In the genomic region with DNA sequence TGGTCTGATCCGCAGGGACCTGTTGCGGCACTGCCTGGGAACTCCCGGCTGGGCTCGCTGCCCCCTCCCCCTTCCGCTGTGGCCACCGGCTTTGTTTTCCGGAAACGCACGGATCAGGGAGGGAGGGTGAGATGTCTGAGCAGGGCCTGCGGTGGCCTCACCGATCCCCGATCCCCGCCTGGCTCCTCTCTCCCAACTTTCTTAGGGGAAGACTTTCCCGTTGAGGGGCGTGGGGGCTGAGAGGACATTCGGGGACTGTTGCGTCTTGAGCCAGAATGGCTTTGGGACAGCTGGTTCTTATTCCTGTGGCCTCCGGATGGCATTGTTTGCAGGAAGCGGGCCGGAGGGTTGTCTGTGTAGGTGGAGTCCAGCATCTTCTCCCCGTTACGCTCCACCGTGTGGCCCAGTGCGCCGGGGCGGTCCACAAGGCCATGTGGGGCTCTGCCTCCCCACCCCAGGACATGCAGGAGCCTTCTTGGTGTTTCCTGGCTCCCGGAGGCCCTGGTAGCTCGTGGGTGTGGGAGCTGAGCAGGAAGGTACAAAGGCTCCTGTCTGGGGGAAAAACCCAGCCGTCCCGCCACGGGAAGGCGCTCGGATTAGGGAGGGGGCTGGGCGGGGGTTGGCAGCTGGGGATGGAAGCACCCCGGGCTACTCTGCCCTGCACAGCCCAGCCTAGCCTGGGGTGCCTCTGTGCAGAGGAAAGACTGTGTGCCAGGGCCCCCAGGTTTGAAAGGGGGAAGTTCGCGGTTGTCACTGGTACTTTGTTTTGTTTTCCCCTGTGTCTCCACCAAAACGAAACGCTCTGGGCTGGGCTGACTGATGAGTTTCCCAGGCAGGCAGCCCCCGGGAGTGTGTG, we compare ENCODE assay signal across 1 cellular context.
TF ChIP-seq lines count a peak whose summit lies in the region.

No MANE protein-coding gene starts in this region.

TF ChIP-seq in HepG2, 621 proteins besides CTCF, POLR2A, EP300 and RAD21 (continued from another document and continues in another):
- TF ChIP-seq TERF1 (CRISPR knock-in tag; IDR thresholded peaks at IDR 0.05) (no peak), PPARG (CRISPR knock-in tag; conservative IDR thresholded peaks at IDR 0.05) (no peak; the same call in 1 of the 2 replicates), NCOA2 (CRISPR knock-in tag; IDR thresholded peaks at IDR 0.05) (no peak), ZUFSP (CRISPR knock-in tag; IDR thresholded peaks at IDR 0.05; ENCODE audit: borderline replicate concordance) (no peak), ZNF30 (CRISPR knock-in tag; IDR thresholded peaks at IDR 0.05) (no peak), ZNF562 (CRISPR knock-in tag; IDR thresholded peaks at IDR 0.05; ENCODE audit: borderline replicate concordance) (no peak), EHMT2 (IDR thresholded peaks at IDR 0.05; ENCODE audit: borderline replicate concordance, low read depth, low read length) (no peak), HNF4A (CRISPR knock-in tag; IDR thresholded peaks at IDR 0.05) (no peak), TMF1 (CRISPR knock-in tag; IDR thresholded peaks at IDR 0.05; ENCODE audit: low read depth) (no peak), HDAC1 (CRISPR knock-in tag; IDR thresholded peaks at IDR 0.05) (peak; percentile 70; the same call in 1 of the 2 replicates), ZNF747 (CRISPR knock-in tag; IDR thresholded peaks at IDR 0.05; ENCODE audit: borderline replicate concordance) (peak; percentile 7; the same call in 1 of the 2 replicates), PAF1 (CRISPR knock-in tag; IDR thresholded peaks at IDR 0.05) (no peak), FOXP1 (IDR thresholded peaks at IDR 0.05) (no peak), FOXP1 (CRISPR knock-in tag; IDR thresholded peaks at IDR 0.05) (0 out of 2 replicates have a peak, but pooled peaks have one; percentile 24), ZNF350 (CRISPR knock-in tag; IDR thresholded peaks at IDR 0.05; ENCODE audit: borderline replicate concordance, low read depth) (peak; percentile 73; the same call in 1 of the 2 replicates), RCOR2 (CRISPR knock-in tag; IDR thresholded peaks at IDR 0.05) (no peak), TBL1XR1 (IDR thresholded peaks at IDR 0.05; ENCODE audit: borderline replicate concordance, low read length, partially characterized antibody) (no peak), SMARCC2 (IDR thresholded peaks at IDR 0.05) (no peak), NBN (conservative IDR thresholded peaks at IDR 0.05) (no peak), SNRNP70 (IDR thresholded peaks at IDR 0.05; ENCODE audit: low read depth, low read length) (no peak), HHEX (CRISPR knock-in tag; IDR thresholded peaks at IDR 0.05) (no peak), ZNF224 (CRISPR knock-in tag; IDR thresholded peaks at IDR 0.05) (no peak), NFE2 (CRISPR knock-in tag; IDR thresholded peaks at IDR 0.05) (no peak), ZC3H13 (CRISPR knock-in tag; IDR thresholded peaks at IDR 0.05) (no peak), DRAP1 (CRISPR knock-in tag; IDR thresholded peaks at IDR 0.05) (no peak; the same call in none of the 2 replicates), AGO2 (optimal IDR thresholded peaks at IDR 0.05; ENCODE audit: low read depth, low read length) (no peak), ZBTB37 (CRISPR knock-in tag; IDR thresholded peaks at IDR 0.05) (no peak), DR1 (CRISPR knock-in tag; IDR thresholded peaks at IDR 0.05) (no peak), KLF15 (CRISPR knock-in tag; IDR thresholded peaks at IDR 0.05; ENCODE audit: borderline replicate concordance) (no peak), KDM5A (IDR thresholded peaks at IDR 0.05; ENCODE audit: borderline replicate concordance, low read length) (peak; percentile 56; the same call in 1 of the 2 replicates), CEBPB (IDR thresholded peaks at IDR 0.05; ENCODE audit: borderline replicate concordance, low read depth, low read length) (no peak), ZNF530 (CRISPR knock-in tag; IDR thresholded peaks at IDR 0.05; ENCODE audit: low read depth) (no peak), ZNF282 (IDR thresholded peaks at IDR 0.05; ENCODE audit: partially characterized antibody) (no peak), ZNF615 (CRISPR knock-in tag; IDR thresholded peaks at IDR 0.05; ENCODE audit: borderline replicate concordance) (no peak), CSRNP2 (CRISPR knock-in tag; conservative IDR thresholded peaks at IDR 0.05; ENCODE audit: low read depth) (no peak), ZSCAN20 (CRISPR knock-in tag; IDR thresholded peaks at IDR 0.05; ENCODE audit: borderline replicate concordance) (no peak), TAF15 (IDR thresholded peaks at IDR 0.05; ENCODE audit: low read depth, low read length, poor library complexity, severe bottlenecking) (no peak), PRMT3 (CRISPR knock-in tag; IDR thresholded peaks at IDR 0.05; ENCODE audit: borderline replicate concordance, low read depth) (no peak), ZNF256 (CRISPR knock-in tag; conservative IDR thresholded peaks at IDR 0.05) (no peak), POLR2AphosphoS5 (IDR thresholded peaks at IDR 0.05; ENCODE audit: low read depth, low read length) (0 out of 2 replicates have a peak, but pooled peaks have one; percentile 23), ZNF101 (CRISPR knock-in tag; IDR thresholded peaks at IDR 0.05; ENCODE audit: borderline replicate concordance, low read depth) (no peak), ZSCAN30 (CRISPR knock-in tag; IDR thresholded peaks at IDR 0.05) (no peak), CBX1 (IDR thresholded peaks at IDR 0.05; ENCODE audit: low read depth) (no peak), NR2C2 (CRISPR knock-in tag; IDR thresholded peaks at IDR 0.05; ENCODE audit: borderline replicate concordance) (peak; percentile 52), KLF13 (CRISPR knock-in tag; IDR thresholded peaks at IDR 0.05) (no peak), ZNF569 (CRISPR knock-in tag; IDR thresholded peaks at IDR 0.05; ENCODE audit: borderline replicate concordance) (no peak), RNF2 (conservative IDR thresholded peaks at IDR 0.05; ENCODE audit: low read depth) (no peak), ZNF766 (CRISPR knock-in tag; IDR thresholded peaks at IDR 0.05; ENCODE audit: borderline replicate concordance) (no peak), ZNF160 (CRISPR knock-in tag; IDR thresholded peaks at IDR 0.05) (no peak), ZNF782 (CRISPR knock-in tag; IDR thresholded peaks at IDR 0.05; ENCODE audit: borderline replicate concordance) (no peak; the same call in 1 of the 2 replicates), HOXA7 (CRISPR knock-in tag; IDR thresholded peaks at IDR 0.05) (no peak), CCDC6 (CRISPR knock-in tag; IDR thresholded peaks at IDR 0.05) (peak; percentile 41; the same call in 1 of the 2 replicates), ZNF253 (CRISPR knock-in tag; IDR thresholded peaks at IDR 0.05; ENCODE audit: borderline replicate concordance) (no peak)
- TF ChIP-seq, protein P1, sequence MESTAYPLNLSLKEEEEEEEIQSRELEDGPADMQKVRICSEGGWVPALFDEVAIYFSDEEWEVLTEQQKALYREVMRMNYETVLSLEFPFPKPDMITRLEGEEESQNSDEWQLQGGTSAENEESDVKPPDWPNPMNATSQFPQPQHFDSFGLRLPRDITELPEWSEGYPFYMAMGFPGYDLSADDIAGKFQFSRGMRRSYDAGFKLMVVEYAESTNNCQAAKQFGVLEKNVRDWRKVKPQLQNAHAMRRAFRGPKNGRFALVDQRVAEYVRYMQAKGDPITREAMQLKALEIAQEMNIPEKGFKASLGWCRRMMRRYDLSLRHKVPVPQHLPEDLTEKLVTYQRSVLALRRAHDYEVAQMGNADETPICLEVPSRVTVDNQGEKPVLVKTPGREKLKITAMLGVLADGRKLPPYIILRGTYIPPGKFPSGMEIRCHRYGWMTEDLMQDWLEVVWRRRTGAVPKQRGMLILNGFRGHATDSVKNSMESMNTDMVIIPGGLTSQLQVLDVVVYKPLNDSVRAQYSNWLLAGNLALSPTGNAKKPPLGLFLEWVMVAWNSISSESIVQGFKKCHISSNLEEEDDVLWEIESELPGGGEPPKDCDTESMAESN (CRISPR knock-in tag; conservative IDR thresholded peaks at IDR 0.05), result no peak; the same call in 1 of the 2 replicates
- TF ChIP-seq, protein P2, sequence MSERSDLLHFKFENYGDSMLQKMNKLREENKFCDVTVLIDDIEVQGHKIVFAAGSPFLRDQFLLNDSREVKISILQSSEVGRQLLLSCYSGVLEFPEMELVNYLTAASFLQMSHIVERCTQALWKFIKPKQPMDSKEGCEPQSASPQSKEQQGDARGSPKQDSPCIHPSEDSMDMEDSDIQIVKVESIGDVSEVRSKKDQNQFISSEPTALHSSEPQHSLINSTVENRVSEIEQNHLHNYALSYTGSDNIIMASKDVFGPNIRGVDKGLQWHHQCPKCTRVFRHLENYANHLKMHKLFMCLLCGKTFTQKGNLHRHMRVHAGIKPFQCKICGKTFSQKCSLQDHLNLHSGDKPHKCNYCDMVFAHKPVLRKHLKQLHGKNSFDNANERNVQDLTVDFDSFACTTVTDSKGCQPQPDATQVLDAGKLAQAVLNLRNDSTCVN (CRISPR knock-in tag; IDR thresholded peaks at IDR 0.05; ENCODE audit: borderline replicate concordance), result peak; percentile 61; the same call in 1 of the 2 replicates
- TF ChIP-seq, protein P3, sequence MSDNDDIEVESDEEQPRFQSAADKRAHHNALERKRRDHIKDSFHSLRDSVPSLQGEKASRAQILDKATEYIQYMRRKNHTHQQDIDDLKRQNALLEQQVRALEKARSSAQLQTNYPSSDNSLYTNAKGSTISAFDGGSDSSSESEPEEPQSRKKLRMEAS (IDR thresholded peaks at IDR 0.05), result 0 out of 2 replicates have a peak, but pooled peaks have one; percentile 48
- TF ChIP-seq, protein P4, sequence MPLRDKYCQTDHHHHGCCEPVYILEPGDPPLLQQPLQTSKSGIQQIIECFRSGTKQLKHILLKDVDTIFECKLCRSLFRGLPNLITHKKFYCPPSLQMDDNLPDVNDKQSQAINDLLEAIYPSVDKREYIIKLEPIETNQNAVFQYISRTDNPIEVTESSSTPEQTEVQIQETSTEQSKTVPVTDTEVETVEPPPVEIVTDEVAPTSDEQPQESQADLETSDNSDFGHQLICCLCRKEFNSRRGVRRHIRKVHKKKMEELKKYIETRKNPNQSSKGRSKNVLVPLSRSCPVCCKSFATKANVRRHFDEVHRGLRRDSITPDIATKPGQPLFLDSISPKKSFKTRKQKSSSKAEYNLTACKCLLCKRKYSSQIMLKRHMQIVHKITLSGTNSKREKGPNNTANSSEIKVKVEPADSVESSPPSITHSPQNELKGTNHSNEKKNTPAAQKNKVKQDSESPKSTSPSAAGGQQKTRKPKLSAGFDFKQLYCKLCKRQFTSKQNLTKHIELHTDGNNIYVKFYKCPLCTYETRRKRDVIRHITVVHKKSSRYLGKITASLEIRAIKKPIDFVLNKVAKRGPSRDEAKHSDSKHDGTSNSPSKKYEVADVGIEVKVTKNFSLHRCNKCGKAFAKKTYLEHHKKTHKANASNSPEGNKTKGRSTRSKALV (CRISPR knock-in tag; IDR thresholded peaks at IDR 0.05), result no peak; the same call in 1 of the 2 replicates
